9 cellular contexts compared by ENCODE assay signal in the genomic region with DNA sequence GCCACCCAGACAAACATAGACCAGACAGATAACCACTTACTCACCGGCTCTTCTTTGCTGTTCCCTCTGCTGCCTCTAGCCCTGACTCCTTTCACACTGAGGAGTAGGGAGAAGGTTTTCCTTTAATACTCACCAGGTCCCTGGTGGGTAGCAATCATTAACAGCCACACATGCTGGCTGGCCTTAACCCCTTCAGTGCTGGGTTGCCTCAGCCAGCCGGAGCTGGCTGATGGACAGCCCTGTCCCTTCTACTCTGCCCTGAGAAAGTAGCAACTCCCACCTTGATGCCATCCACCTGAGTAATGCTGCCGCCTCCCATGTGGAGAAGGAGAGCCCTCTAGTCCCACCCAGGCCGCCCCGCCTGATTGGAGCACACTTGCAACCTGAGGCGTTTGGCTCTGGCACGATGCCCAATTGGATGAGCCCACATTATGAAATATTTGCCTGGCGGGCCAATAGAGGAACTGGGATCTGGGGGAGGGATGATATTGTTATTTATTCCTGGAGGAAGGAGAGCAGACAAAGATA.
DNase-seq lines count a peak whose midpoint lies in the region; TF ChIP-seq lines count a peak whose summit lies in the region.
"Had no signal": no experiment of that assay in that cellular context is flagged by ENCODE, and none has a peak within 500 bp of the region (broad histone marks: within the 10 kb centered on the region; RNA-seq: fewer than 3 reads in every experiment).

No MANE protein-coding gene starts in this region.

- H3K27ac ChIP-seq in HUES48 (ENCODE audit: low read depth, low read length) = peak overlapping the region; percentile 66
- H3K27ac ChIP-seq in left ventricle myocardium inferior (replicated peaks) = peak overlapping the region; percentile 90
- H3K27ac ChIP-seq: KMS-11 had no signal

- H3K9ac ChIP-seq in HUES48 (ENCODE audit: low read depth, low read length) (no peak overlapping the region), skeletal muscle satellite cell (ENCODE audit: low read depth, low read length) (peak overlapping the region; percentile 64)
- H3K9ac ChIP-seq: KMS-11 had no signal

- peak; percentile 33 for DNase-seq in RPMI8226
- peak; percentile 75 for DNase-seq in left ventricle myocardium inferior
- no peak for DNase-seq in activated CD8-positive, alpha-beta memory T cell treated with anti-CD3 and anti-CD28 coated beads for 24 hours
- DNase-seq in stimulated activated CD4-positive, alpha-beta T cell treated with anti-CD3 and anti-CD28 coated beads, Interleukin-1b, Interleukin-23, amount 100 ng/mL, for 48 hours = no peak
- no peak for DNase-seq in T-helper 2 cell treated with Interferon-gamma antibody and Interleukin-4, amounts not matched to agents 5 μg/mL and 100 μg/mL, for 36 hours (ENCODE audit: low spot score)
- DNase-seq in osteocyte (ENCODE audit: extremely low spot score, unreplicated experiment) = no peak

- no peaks in the 10 kb centered on the region for H3K9me3 Mint-ChIP-seq in T-helper 2 cell treated with Interferon-gamma antibody and Interleukin-4, amounts not matched to agents 5 μg/mL and 100 μg/mL, for 36 hours
- H3K9me3 Mint-ChIP-seq in osteocyte (ENCODE audit: unreplicated experiment) = peaks cover 5% of the 10 kb centered on the region

- H3K4me1 ChIP-seq in HUES48 (ENCODE audit: control insufficient read depth, insufficient read depth, low read length) (peaks cover 32% of the 10 kb centered on the region), left ventricle myocardium inferior (peaks cover 72% of the 10 kb centered on the region), skeletal muscle satellite cell (ENCODE audit: control insufficient read depth, insufficient read depth, low read length) (peaks cover 44% of the 10 kb centered on the region)

- H3K36me3 ChIP-seq in HUES48 (ENCODE audit: control insufficient read depth, insufficient read depth, low read length) = no peaks in the 10 kb centered on the region
- no peaks in the 10 kb centered on the region for H3K36me3 ChIP-seq in left ventricle myocardium inferior
- no peaks in the 10 kb centered on the region for H3K36me3 ChIP-seq in skeletal muscle satellite cell (ENCODE audit: insufficient read depth, low read length)

- H3K36me3 Mint-ChIP-seq in T-helper 2 cell treated with Interferon-gamma antibody and Interleukin-4, amounts not matched to agents 5 μg/mL and 100 μg/mL, for 36 hours (ENCODE audit: low read depth) = no peaks in the 10 kb centered on the region
- no peaks in the 10 kb centered on the region for H3K36me3 Mint-ChIP-seq in osteocyte (ENCODE audit: unreplicated experiment)

- H3K4me3 Mint-ChIP-seq in T-helper 2 cell treated with Interferon-gamma antibody and Interleukin-4, amounts not matched to agents 5 μg/mL and 100 μg/mL, for 36 hours = no peak overlapping the region
- no peak overlapping the region for H3K4me3 Mint-ChIP-seq in osteocyte (ENCODE audit: unreplicated experiment)

- peaks cover 20% of the 10 kb centered on the region for H3K27me3 Mint-ChIP-seq in T-helper 2 cell treated with Interferon-gamma antibody and Interleukin-4, amounts not matched to agents 5 μg/mL and 100 μg/mL, for 36 hours (ENCODE audit: low read depth)
- peaks cover 57% of the 10 kb centered on the region for H3K27me3 Mint-ChIP-seq in osteocyte (ENCODE audit: unreplicated experiment)

- H3K9me3 ChIP-seq in HUES48 (ENCODE audit: control insufficient read depth, insufficient read depth, low read length) (no peaks in the 10 kb centered on the region), left ventricle myocardium inferior (replicated peaks) (no peaks in the 10 kb centered on the region), skeletal muscle satellite cell (replicated peaks; ENCODE audit: low read length) (no peaks in the 10 kb centered on the region)

- H3K27ac Mint-ChIP-seq in T-helper 2 cell treated with Interferon-gamma antibody and Interleukin-4, amounts not matched to agents 5 μg/mL and 100 μg/mL, for 36 hours = no peak overlapping the region
- no peak overlapping the region for H3K27ac Mint-ChIP-seq in osteocyte (ENCODE audit: unreplicated experiment)

- H3K4me3 ChIP-seq in HUES48 (ENCODE audit: low read depth, low read length) = no peak overlapping the region
- H3K4me3 ChIP-seq in left ventricle myocardium inferior = peak overlapping the region; percentile 61
- H3K4me3 ChIP-seq in skeletal muscle satellite cell (ENCODE audit: low read length) = peak overlapping the region; percentile 63

- peaks cover 11% of the 10 kb centered on the region for H3K4me1 Mint-ChIP-seq in T-helper 2 cell treated with Interferon-gamma antibody and Interleukin-4, amounts not matched to agents 5 μg/mL and 100 μg/mL, for 36 hours (ENCODE audit: low read depth)
- H3K4me1 Mint-ChIP-seq in osteocyte (ENCODE audit: unreplicated experiment) = peaks cover 29% of the 10 kb centered on the region

- intact Hi-C loops in left ventricle myocardium inferior (cut with micrococcal nuclease) = no loop called here

- peak overlapping the region; percentile 79 for H3K4me2 ChIP-seq in skeletal muscle satellite cell (ENCODE audit: low read length)
- H3K4me2 ChIP-seq: KMS-11 had no signal

- no peak for TF ChIP-seq CTCF in left ventricle myocardium inferior (IDR thresholded peaks at IDR 0.05; ENCODE audit: borderline replicate concordance)
- no peak for TF ChIP-seq CTCF in osteocyte (IDR thresholded peaks at IDR 0.05)

- no peaks in the 10 kb centered on the region for H3K27me3 ChIP-seq in HUES48 (ENCODE audit: control insufficient read depth, insufficient read depth, low read length)
- H3K27me3 ChIP-seq in left ventricle myocardium inferior (ENCODE audit: low read depth) = no peaks in the 10 kb centered on the region
- H3K27me3 ChIP-seq in skeletal muscle satellite cell (ENCODE audit: control insufficient read depth, insufficient read depth, low read length) = peaks cover 36% of the 10 kb centered on the region

Comparison
In these comparisons a context has a peak if more than half of its experiments do, and no peak if none do; other contexts are left out.
1. DNase-seq: peak in RPMI8226 (single experiment) and left ventricle myocardium inferior (single experiment); none in activated CD8-positive, alpha-beta memory T cell treated with anti-CD3 and anti-CD28 coated beads for 24 hours (single experiment), stimulated activated CD4-positive, alpha-beta T cell treated with anti-CD3 and anti-CD28 coated beads, Interleukin-1b, Interleukin-23, amount 100 ng/mL, for 48 hours (single experiment), T-helper 2 cell treated with Interferon-gamma antibody and Interleukin-4, amounts not matched to agents 5 μg/mL and 100 μg/mL, for 36 hours (single experiment) and osteocyte (single experiment).